Comparison of ENCODE assay signal across 4 cellular contexts in the genomic region with DNA sequence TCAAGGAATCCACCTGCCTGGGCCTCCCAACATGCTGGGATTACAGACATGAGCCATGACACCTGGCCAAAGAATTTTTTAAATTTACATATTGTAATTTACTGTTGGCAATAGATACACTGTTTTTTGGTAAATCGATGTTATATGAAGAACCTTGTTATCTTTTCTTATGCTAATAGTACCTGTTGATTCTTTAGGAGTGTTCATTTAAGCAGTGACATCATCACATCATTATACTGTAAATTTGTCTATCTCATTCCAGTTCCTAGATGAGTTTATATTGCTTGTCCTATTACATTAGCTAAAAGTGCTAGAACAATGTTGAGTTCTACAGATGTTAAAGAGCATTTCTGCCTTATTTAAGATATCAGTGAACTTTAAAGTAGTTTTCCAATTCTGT. TPM values are rescaled to one million over a fixed set of nuclear protein-coding genes. Genes with fewer than 3 reads are reported as not detected.
"Had no signal": no experiment of that assay in that cellular context is flagged by ENCODE, and none has a peak within 500 bp of the region (broad histone marks: within the 10 kb centered on the region; RNA-seq: fewer than 3 reads in every experiment).

No MANE protein-coding gene starts in this region.

- DNase-seq: GDM1, GF-D8 had no signal

- H3K4me3 ChIP-seq: GM12878 had no signal

RNA-seq across cellular contexts. Expression of a gene that starts 39.3 kb away (rescaled TPM):
- total RNA-seq: G401, GM12878 had no signal
- polyA plus RNA-seq: GM12878 had no signal
